In genomic region chr22:44882226-44882905, GRCh38 we compare ENCODE assay signal across 23 cellular contexts.
DNase-seq lines count a peak whose midpoint lies in the region; ATAC-seq and TF ChIP-seq lines count a peak whose summit lies in the region.
"Had no signal": no experiment of that assay in that cellular context is flagged by ENCODE, and none has a peak within 500 bp of the region (broad histone marks: within the 10 kb centered on the region; RNA-seq: fewer than 3 reads in every experiment).

No MANE protein-coding gene starts in this region.

- no peak for ATAC-seq in activated naive CD8-positive, alpha-beta T cell treated with anti-CD3 and anti-CD28 coated beads, Interleukin-2, amount 10 ng/mL, durations not matched to agents 7 days and 5 days (ENCODE audit: low read depth)
- ATAC-seq in left lobe of liver (no peak), HG03139 (IDR thresholded peaks at IDR 0.05; ENCODE audit: unreplicated experiment) (no peak)
- no peak for ATAC-seq in natural killer cell treated with Interleukin-12 subunit alpha and Interleukin-12 subunit beta and Interleukin-15 and Interleukin-18, amount 100 ng/mL, for 72 hours

- no peak overlapping the region for H3K27ac Mint-ChIP-seq in activated naive CD8-positive, alpha-beta T cell treated with anti-CD3 and anti-CD28 coated beads, Interleukin-2, amount 10 ng/mL, durations not matched to agents 7 days and 5 days
- H3K27ac Mint-ChIP-seq in activated naive CD8-positive, alpha-beta T cell treated with anti-CD3 and anti-CD28 coated beads for 36 hours = no peak overlapping the region
- H3K27ac Mint-ChIP-seq in natural killer cell treated with Interleukin-12 subunit alpha and Interleukin-12 subunit beta and Interleukin-15 and Interleukin-18, amount 100 ng/mL, for 72 hours = no peak overlapping the region
- H3K27ac Mint-ChIP-seq: CD4-positive, alpha-beta T cell had no signal

- H3K36me3 ChIP-seq in spleen = no peaks in the 10 kb centered on the region
- H3K36me3 ChIP-seq: MG63, SJCRH30 had no signal

- peak; percentile 17 for DNase-seq in activated naive CD8-positive, alpha-beta T cell treated with anti-CD3 and anti-CD28 coated beads, Interleukin-2, amount 10 ng/mL, durations not matched to agents 7 days and 5 days
- no peak for DNase-seq in activated naive CD8-positive, alpha-beta T cell treated with anti-CD3 and anti-CD28 coated beads for 36 hours
- DNase-seq in left lobe of liver (ENCODE audit: low spot score) = peak; percentile 28
- DNase-seq in spleen = peak; percentile 37
- no peak for DNase-seq in epidermal melanocyte (ENCODE audit: insufficient read length, low spot score)
- DNase-seq in natural killer cell treated with Interleukin-12 subunit alpha and Interleukin-12 subunit beta and Interleukin-15 and Interleukin-18, amount 100 ng/mL, for 72 hours (ENCODE audit: low spot score) = no peak
- DNase-seq: BE2C, DMS153, GDM1, GOT3, Kasumi-1, MG63, NCI-H1048, NCI-H1436 treated with DMSO at 0.1 percent for 48 hours, NCI-H2029, NCI-H2171, NCI-H526, PC-9 had no signal

- TF ChIP-seq POLR2A in spleen (IDR thresholded peaks at IDR 0.05) = no peak

- TF ChIP-seq CTCF in VCaP (conservative IDR thresholded peaks at IDR 0.05) (no peak), spleen (IDR thresholded peaks at IDR 0.05 in 8 of 11, conservative IDR thresholded peaks at IDR 0.05 in 3 of 11) (no peak)

- WGBS in spleen, 5 donors = 82 to 93% (median 87%) methylated on average over 19 to 26 of the region's 26 CpGs

- H3K9me3 ChIP-seq in spleen = peaks cover 0 to 8% (median 5%) of the 10 kb centered on the region in 8 donors
- H3K9me3 ChIP-seq: BE2C, Caco-2, MG63, SJCRH30 had no signal

- H3K27ac ChIP-seq in VCaP = peak overlapping the region; percentile 42
- no peak overlapping the region for H3K27ac ChIP-seq in spleen
- H3K27ac ChIP-seq: PC-9, SJCRH30 had no signal

- no peak overlapping the region for H3K4me3 ChIP-seq in spleen
- H3K4me3 ChIP-seq: MG63, PC-9, SJCRH30 had no signal

- no peaks in the 10 kb centered on the region for H3K4me1 ChIP-seq in spleen
- H3K4me1 ChIP-seq: BE2C, Caco-2, SJCRH30 had no signal

- no peaks in the 10 kb centered on the region for H3K9me3 Mint-ChIP-seq in activated naive CD8-positive, alpha-beta T cell treated with anti-CD3 and anti-CD28 coated beads, Interleukin-2, amount 10 ng/mL, durations not matched to agents 7 days and 5 days
- H3K9me3 Mint-ChIP-seq in activated naive CD8-positive, alpha-beta T cell treated with anti-CD3 and anti-CD28 coated beads for 36 hours = no peaks in the 10 kb centered on the region
- H3K9me3 Mint-ChIP-seq in natural killer cell treated with Interleukin-12 subunit alpha and Interleukin-12 subunit beta and Interleukin-15 and Interleukin-18, amount 100 ng/mL, for 72 hours = no peaks in the 10 kb centered on the region
- H3K9me3 Mint-ChIP-seq: CD4-positive, alpha-beta T cell had no signal

- H3K4me3 Mint-ChIP-seq in activated naive CD8-positive, alpha-beta T cell treated with anti-CD3 and anti-CD28 coated beads, Interleukin-2, amount 10 ng/mL, durations not matched to agents 7 days and 5 days = no peak overlapping the region
- no peak overlapping the region for H3K4me3 Mint-ChIP-seq in activated naive CD8-positive, alpha-beta T cell treated with anti-CD3 and anti-CD28 coated beads for 36 hours
- H3K4me3 Mint-ChIP-seq in natural killer cell treated with Interleukin-12 subunit alpha and Interleukin-12 subunit beta and Interleukin-15 and Interleukin-18, amount 100 ng/mL, for 72 hours = no peak overlapping the region
- H3K4me3 Mint-ChIP-seq: CD4-positive, alpha-beta T cell had no signal

- no peaks in the 10 kb centered on the region for H3K4me1 Mint-ChIP-seq in activated naive CD8-positive, alpha-beta T cell treated with anti-CD3 and anti-CD28 coated beads, Interleukin-2, amount 10 ng/mL, durations not matched to agents 7 days and 5 days
- H3K4me1 Mint-ChIP-seq in activated naive CD8-positive, alpha-beta T cell treated with anti-CD3 and anti-CD28 coated beads for 36 hours = no peaks in the 10 kb centered on the region
- no peaks in the 10 kb centered on the region for H3K4me1 Mint-ChIP-seq in natural killer cell treated with Interleukin-12 subunit alpha and Interleukin-12 subunit beta and Interleukin-15 and Interleukin-18, amount 100 ng/mL, for 72 hours (ENCODE audit: low read depth in 2 of 2)

- POLR2A ChIA-PET in activated naive CD8-positive, alpha-beta T cell treated with anti-CD3 and anti-CD28 coated beads, Interleukin-2, amount 10 ng/mL, durations not matched to agents 7 days and 5 days (lab: Charles Lee) = no interaction called here

- H3K27me3 ChIP-seq in spleen (replicated peaks in 1 of 7) = no peaks in the 10 kb centered on the region
- H3K27me3 ChIP-seq: BE2C, SJCRH30 had no signal

- H3K27me3 Mint-ChIP-seq in activated naive CD8-positive, alpha-beta T cell treated with anti-CD3 and anti-CD28 coated beads, Interleukin-2, amount 10 ng/mL, durations not matched to agents 7 days and 5 days = no peaks in the 10 kb centered on the region
- no peaks in the 10 kb centered on the region for H3K27me3 Mint-ChIP-seq in activated naive CD8-positive, alpha-beta T cell treated with anti-CD3 and anti-CD28 coated beads for 36 hours
- peaks cover 0 to 3% of the 10 kb centered on the region in 2 donors for H3K27me3 Mint-ChIP-seq in natural killer cell treated with Interleukin-12 subunit alpha and Interleukin-12 subunit beta and Interleukin-15 and Interleukin-18, amount 100 ng/mL, for 72 hours
- H3K27me3 Mint-ChIP-seq: CD4-positive, alpha-beta T cell had no signal

- no peaks in the 10 kb centered on the region for H3K36me3 Mint-ChIP-seq in activated naive CD8-positive, alpha-beta T cell treated with anti-CD3 and anti-CD28 coated beads, Interleukin-2, amount 10 ng/mL, durations not matched to agents 7 days and 5 days
- no peaks in the 10 kb centered on the region for H3K36me3 Mint-ChIP-seq in activated naive CD8-positive, alpha-beta T cell treated with anti-CD3 and anti-CD28 coated beads for 36 hours
- H3K36me3 Mint-ChIP-seq in natural killer cell treated with Interleukin-12 subunit alpha and Interleukin-12 subunit beta and Interleukin-15 and Interleukin-18, amount 100 ng/mL, for 72 hours = no peaks in the 10 kb centered on the region

- intact Hi-C loops in spleen (cut with DNase I; ENCODE audit: low total_unique reads) = no loop called here

Comparison
In these comparisons a context has a peak if more than half of its experiments do, and no peak if none do; other contexts are left out.
1. DNase-seq: peak in activated naive CD8-positive, alpha-beta T cell treated with anti-CD3 and anti-CD28 coated beads, Interleukin-2, amount 10 ng/mL, durations not matched to agents 7 days and 5 days (single experiment), left lobe of liver (single experiment) and spleen (single experiment); none in activated naive CD8-positive, alpha-beta T cell treated with anti-CD3 and anti-CD28 coated beads for 36 hours (single experiment), epidermal melanocyte (single experiment) and natural killer cell treated with Interleukin-12 subunit alpha and Interleukin-12 subunit beta and Interleukin-15 and Interleukin-18, amount 100 ng/mL, for 72 hours (single experiment).